In the genomic region with DNA sequence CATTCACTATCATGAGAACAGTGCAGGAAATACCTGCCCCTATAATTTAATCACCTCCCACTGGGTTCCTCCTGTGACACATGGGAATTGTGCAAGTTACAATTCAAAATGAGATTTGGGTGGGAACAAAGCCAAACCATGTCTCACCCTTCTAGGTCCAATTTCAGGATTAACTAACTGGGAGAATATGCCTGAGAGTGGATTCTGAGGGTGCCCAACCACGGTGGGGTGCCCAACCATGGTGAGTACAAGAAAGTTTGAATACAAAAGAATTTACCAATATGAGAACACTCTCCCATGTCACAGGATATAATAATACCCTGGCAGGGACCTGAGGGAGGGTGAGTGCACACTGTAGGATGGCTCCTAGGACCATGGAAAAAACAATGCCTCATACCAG, we compare ENCODE assay signal across 2 cellular contexts.
TF ChIP-seq lines count a peak whose summit lies in the region.

No MANE protein-coding gene starts in this region.

TF ChIP-seq in liver, 16 proteins besides CTCF, POLR2A, EP300 and RAD21 (continued from another document):
- TF ChIP-seq ATF3 (IDR thresholded peaks at IDR 0.05) (no peak), GABPA (IDR thresholded peaks at IDR 0.05 in 1 of 2, conservative IDR thresholded peaks at IDR 0.05 in 1 of 2) (no peak), TAF1 (conservative IDR thresholded peaks at IDR 0.05) (no peak), SP1 (IDR thresholded peaks at IDR 0.05) (peak; percentile 13), JUND (IDR thresholded peaks at IDR 0.05) (no peak)

TF ChIP-seq in HepG2, 621 proteins besides CTCF, POLR2A, EP300 and RAD21:
- TF ChIP-seq HBP1 (CRISPR knock-in tag; IDR thresholded peaks at IDR 0.05; ENCODE audit: low read depth): no peak
- TF ChIP-seq, protein P1, sequence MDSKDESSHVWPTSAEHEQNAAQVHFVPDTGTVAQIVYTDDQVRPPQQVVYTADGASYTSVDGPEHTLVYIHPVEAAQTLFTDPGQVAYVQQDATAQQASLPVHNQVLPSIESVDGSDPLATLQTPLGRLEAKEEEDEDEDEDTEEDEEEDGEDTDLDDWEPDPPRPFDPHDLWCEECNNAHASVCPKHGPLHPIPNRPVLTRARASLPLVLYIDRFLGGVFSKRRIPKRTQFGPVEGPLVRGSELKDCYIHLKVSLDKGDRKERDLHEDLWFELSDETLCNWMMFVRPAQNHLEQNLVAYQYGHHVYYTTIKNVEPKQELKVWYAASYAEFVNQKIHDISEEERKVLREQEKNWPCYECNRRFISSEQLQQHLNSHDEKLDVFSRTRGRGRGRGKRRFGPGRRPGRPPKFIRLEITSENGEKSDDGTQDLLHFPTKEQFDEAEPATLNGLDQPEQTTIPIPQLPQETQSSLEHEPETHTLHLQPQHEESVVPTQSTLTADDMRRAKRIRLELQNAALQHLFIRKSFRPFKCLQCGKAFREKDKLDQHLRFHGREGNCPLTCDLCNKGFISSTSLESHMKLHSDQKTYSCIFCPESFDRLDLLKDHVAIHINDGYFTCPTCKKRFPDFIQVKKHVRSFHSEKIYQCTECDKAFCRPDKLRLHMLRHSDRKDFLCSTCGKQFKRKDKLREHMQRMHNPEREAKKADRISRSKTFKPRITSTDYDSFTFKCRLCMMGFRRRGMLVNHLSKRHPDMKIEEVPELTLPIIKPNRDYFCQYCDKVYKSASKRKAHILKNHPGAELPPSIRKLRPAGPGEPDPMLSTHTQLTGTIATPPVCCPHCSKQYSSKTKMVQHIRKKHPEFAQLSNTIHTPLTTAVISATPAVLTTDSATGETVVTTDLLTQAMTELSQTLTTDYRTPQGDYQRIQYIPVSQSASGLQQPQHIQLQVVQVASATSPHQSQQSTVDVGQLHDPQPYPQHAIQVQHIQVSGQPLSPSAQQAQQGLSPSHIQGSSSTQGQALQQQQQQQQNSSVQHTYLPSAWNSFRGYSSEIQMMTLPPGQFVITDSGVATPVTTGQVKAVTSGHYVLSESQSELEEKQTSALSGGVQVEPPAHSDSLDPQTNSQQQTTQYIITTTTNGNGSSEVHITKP (CRISPR knock-in tag; IDR thresholded peaks at IDR 0.05; ENCODE audit: low read depth): no peak
- no peak for TF ChIP-seq POLR2AphosphoS2 (IDR thresholded peaks at IDR 0.05; ENCODE audit: low read depth, low read length)
- no peak for TF ChIP-seq KAT8 (CRISPR knock-in tag; IDR thresholded peaks at IDR 0.05)
- no peak for TF ChIP-seq ZNF501 (CRISPR knock-in tag; IDR thresholded peaks at IDR 0.05)
- no peak for TF ChIP-seq DDIT3 (CRISPR knock-in tag; IDR thresholded peaks at IDR 0.05)
- no peak for TF ChIP-seq LRRFIP1 (CRISPR knock-in tag; conservative IDR thresholded peaks at IDR 0.05)
- no peak for TF ChIP-seq ZC3H13 (CRISPR knock-in tag; IDR thresholded peaks at IDR 0.05)
- no peak for TF ChIP-seq HNRNPL (IDR thresholded peaks at IDR 0.05; ENCODE audit: low read depth, low read length)
- TF ChIP-seq ZFX (CRISPR knock-in tag; IDR thresholded peaks at IDR 0.05; ENCODE audit: low read depth): no peak
- TF ChIP-seq PBX2 (CRISPR knock-in tag; IDR thresholded peaks at IDR 0.05): no peak
